ENCODE assay signal across 11 cellular contexts in the genomic region with DNA sequence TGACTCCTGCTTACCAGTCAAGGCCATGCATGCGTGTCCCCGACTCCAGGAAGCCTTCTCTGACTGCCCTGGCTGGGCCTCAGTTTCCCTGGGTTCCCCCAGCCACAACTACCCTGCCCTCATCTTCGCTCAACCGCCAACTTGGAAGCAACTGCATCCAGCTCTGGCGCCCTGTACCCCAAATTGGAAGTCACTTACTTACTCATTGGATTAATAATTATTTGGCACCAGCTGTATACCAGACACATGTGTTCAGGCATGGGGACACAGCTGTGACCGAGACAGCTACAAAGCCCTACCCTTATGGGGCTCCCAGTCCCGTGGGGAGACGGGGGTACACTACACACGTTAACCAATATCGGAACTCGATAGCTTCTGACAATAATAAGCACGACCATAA. TPM values are rescaled to one million over a fixed set of nuclear protein-coding genes. Genes with fewer than 3 reads are reported as not detected.
DNase-seq lines count a peak whose midpoint lies in the region; ATAC-seq and TF ChIP-seq lines count a peak whose summit lies in the region.
"Had no signal": no experiment of that assay in that cellular context is flagged by ENCODE, and none has a peak within 500 bp of the region (broad histone marks: within the 10 kb centered on the region; RNA-seq: fewer than 3 reads in every experiment).

No MANE protein-coding gene starts in this region.

- no peak for ATAC-seq in activated T-helper 17 cell treated with anti-CD3 and anti-CD28 coated beads, Interleukin-2, amount 50 U/mL, for 72 hours (replicated peaks)
- ATAC-seq in HG03520 (IDR thresholded peaks at IDR 0.05; ENCODE audit: unreplicated experiment) = no peak
- ATAC-seq: A549, HCT116 had no signal

- TF ChIP-seq CTCF in endothelial cell (IDR thresholded peaks at IDR 0.05; ENCODE audit: unreplicated experiment) (no peak), nephron (IDR thresholded peaks at IDR 0.05; ENCODE audit: unreplicated experiment in 3 of 3) (no peak)

- no peak overlapping the region for H3K4me3 Mint-ChIP-seq in activated T-helper 17 cell treated with anti-CD3 and anti-CD28 coated beads, Interleukin-2, amount 50 U/mL, for 72 hours
- H3K4me3 Mint-ChIP-seq in endothelial cell (ENCODE audit: unreplicated experiment) (peak overlapping the region; percentile 40), nephron (peak overlapping the region in 1 of 3 experiments; percentile 24)
- H3K4me3 Mint-ChIP-seq: CD8-positive, alpha-beta memory T cell; IgD-negative memory B cell had no signal

- no peak for DNase-seq in endothelial cell (ENCODE audit: low spot score)
- no peak for DNase-seq in EL
- DNase-seq in DMS53 (lab: John Stamatoyannopoulos, UW) = no peak
- DNase-seq: Caco-2; CD8-positive, alpha-beta memory T cell had no signal

- peaks cover 8% of the 10 kb centered on the region for H3K27me3 Mint-ChIP-seq in activated T-helper 17 cell treated with anti-CD3 and anti-CD28 coated beads, Interleukin-2, amount 50 U/mL, for 72 hours
- H3K27me3 Mint-ChIP-seq in endothelial cell (ENCODE audit: unreplicated experiment) = peaks cover 1% of the 10 kb centered on the region
- H3K27me3 Mint-ChIP-seq in nephron (ENCODE audit: low read depth) = no peaks in the 10 kb centered on the region

- H3K27ac Mint-ChIP-seq in activated T-helper 17 cell treated with anti-CD3 and anti-CD28 coated beads, Interleukin-2, amount 50 U/mL, for 72 hours = peak overlapping the region; percentile 39
- H3K27ac Mint-ChIP-seq in endothelial cell (ENCODE audit: unreplicated experiment) (no peak overlapping the region), nephron (peak overlapping the region; percentile 62 to 66 (median 64))
- H3K27ac Mint-ChIP-seq: IgD-negative memory B cell had no signal

- H3K36me3 Mint-ChIP-seq in activated T-helper 17 cell treated with anti-CD3 and anti-CD28 coated beads, Interleukin-2, amount 50 U/mL, for 72 hours (ENCODE audit: low read depth) = no peaks in the 10 kb centered on the region
- H3K36me3 Mint-ChIP-seq in endothelial cell (ENCODE audit: low read depth, unreplicated experiment) = no peaks in the 10 kb centered on the region
- no peaks in the 10 kb centered on the region for H3K36me3 Mint-ChIP-seq in nephron (ENCODE audit: low read depth)
- H3K36me3 Mint-ChIP-seq: CD8-positive, alpha-beta memory T cell; IgD-negative memory B cell had no signal

- no peaks in the 10 kb centered on the region for H3K9me3 Mint-ChIP-seq in activated T-helper 17 cell treated with anti-CD3 and anti-CD28 coated beads, Interleukin-2, amount 50 U/mL, for 72 hours
- H3K9me3 Mint-ChIP-seq in endothelial cell (ENCODE audit: unreplicated experiment) = no peaks in the 10 kb centered on the region
- no peaks in the 10 kb centered on the region for H3K9me3 Mint-ChIP-seq in nephron
- H3K9me3 Mint-ChIP-seq: CD8-positive, alpha-beta memory T cell; IgD-negative memory B cell had no signal

- H3K4me1 Mint-ChIP-seq in activated T-helper 17 cell treated with anti-CD3 and anti-CD28 coated beads, Interleukin-2, amount 50 U/mL, for 72 hours = no peaks in the 10 kb centered on the region
- H3K4me1 Mint-ChIP-seq in endothelial cell (ENCODE audit: unreplicated experiment) = peaks cover 5% of the 10 kb centered on the region
- H3K4me1 Mint-ChIP-seq in nephron = peaks cover 28% of the 10 kb centered on the region
- H3K4me1 Mint-ChIP-seq: CD8-positive, alpha-beta memory T cell; IgD-negative memory B cell had no signal

RNA-seq across cellular contexts. Expression of gene SEMA6B, which starts 10.9 kb away (rescaled TPM):
- under 1 TPM in 1 of 2 donors, not detected in 1; 0.05 TPM for total RNA-seq in activated T-helper 17 cell treated with anti-CD3 and anti-CD28 coated beads, Interleukin-2, amount 50 U/mL, for 72 hours
- total RNA-seq in endothelial cell (ENCODE audit: unreplicated experiment) = 43.7 TPM

RNA-seq across cellular contexts. Expression of gene LRG1, which starts 30.6 kb away (rescaled TPM):
- under 1 TPM; 0.53 to 0.93 TPM for total RNA-seq in activated T-helper 17 cell treated with anti-CD3 and anti-CD28 coated beads, Interleukin-2, amount 50 U/mL, for 72 hours
- 2.2 TPM for total RNA-seq in endothelial cell (ENCODE audit: unreplicated experiment)
- total RNA-seq: CD8-positive, alpha-beta memory T cell had no signal

RNA-seq across cellular contexts. Expression of gene PLIN5, which starts 35.4 kb away (rescaled TPM):
- under 1 TPM in 1 of 2 donors, not detected in 1; 0.17 TPM for total RNA-seq in activated T-helper 17 cell treated with anti-CD3 and anti-CD28 coated beads, Interleukin-2, amount 50 U/mL, for 72 hours
- total RNA-seq in endothelial cell (ENCODE audit: unreplicated experiment) = 0.64 TPM
- total RNA-seq: CD8-positive, alpha-beta memory T cell had no signal

RNA-seq across cellular contexts. Expression of gene PLIN4, which starts 52.1 kb away (rescaled TPM):
- total RNA-seq in activated T-helper 17 cell treated with anti-CD3 and anti-CD28 coated beads, Interleukin-2, amount 50 U/mL, for 72 hours = under 1 TPM in 1 of 2 donors, not detected in 1; 0.05 TPM
- total RNA-seq in endothelial cell (ENCODE audit: unreplicated experiment) = 0.13 TPM

Comparison
In these comparisons a context has a peak if more than half of its experiments do, and no peak if none do; other contexts are left out.
1. RNA of gene SEMA6B, which starts 10.9 kb away (total RNA-seq): 43.7 TPM in endothelial cell (single experiment); 0.05 TPM in activated T-helper 17 cell treated with anti-CD3 and anti-CD28 coated beads, Interleukin-2, amount 50 U/mL, for 72 hours; every median in the first group is over 10 times any median in the second.